10 cellular contexts compared by ENCODE assay signal in the genomic region with DNA sequence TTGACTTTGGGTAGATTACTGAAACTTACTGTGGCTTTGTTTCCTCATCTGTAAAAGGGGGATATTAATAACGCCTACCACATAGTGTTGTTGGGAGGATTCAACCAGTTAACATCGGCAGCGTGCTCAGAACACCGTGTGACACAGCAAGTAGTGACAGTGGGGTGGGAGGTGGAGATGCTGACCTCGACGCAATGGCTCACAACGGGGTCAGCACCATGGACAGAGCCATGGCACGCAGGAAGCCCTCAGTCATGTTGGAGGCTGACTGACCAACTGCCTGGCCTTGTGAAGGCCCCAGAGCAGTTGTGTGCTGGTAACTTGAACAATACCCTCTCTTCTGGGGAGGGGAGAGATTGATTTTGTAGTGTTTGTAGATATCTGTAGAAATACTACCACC.
A peak's percentile ranks its signal among the peaks of the same experiment; 100 is the strongest.
DNase-seq lines count a peak whose midpoint lies in the region; ATAC-seq and TF ChIP-seq lines count a peak whose summit lies in the region.
"Had no signal": no experiment of that assay in that cellular context is flagged by ENCODE, and none has a peak within 500 bp of the region (broad histone marks: within the 10 kb centered on the region; RNA-seq: fewer than 3 reads in every experiment).

No MANE protein-coding gene starts in this region.

- no peak overlapping the region for H3K56ac ChIP-seq in IMR-90 (ENCODE audit: extremely low read depth, insufficient read depth, low read length)

- H3K36me3 Mint-ChIP-seq in activated naive CD8-positive, alpha-beta T cell treated with anti-CD3 and anti-CD28 coated beads, Interleukin-2, amount 10 ng/mL, durations not matched to agents 7 days and 5 days, result no peaks in the 10 kb centered on the region

- no peak overlapping the region for H3K4ac ChIP-seq in IMR-90 (ENCODE audit: low read depth, low read length)

- CTCF ChIA-PET in IMR-90 (lab: Yijun Ruan, JAX), result no interaction called here

- TF ChIP-seq POLR2A in IMR-90 (IDR thresholded peaks at IDR 0.05; ENCODE audit: low read depth, low read length), result no peak

- no peaks in the 10 kb centered on the region for H3K9me3 Mint-ChIP-seq in activated naive CD8-positive, alpha-beta T cell treated with anti-CD3 and anti-CD28 coated beads, Interleukin-2, amount 10 ng/mL, durations not matched to agents 7 days and 5 days

- no peaks in the 10 kb centered on the region for H3K4me1 ChIP-seq in IMR-90 (ENCODE audit: control insufficient read depth, insufficient read depth, low read length)
- H3K4me1 ChIP-seq: pancreas had no signal

- H3K36me3 ChIP-seq in IMR-90 (ENCODE audit: control insufficient read depth, insufficient read depth, low read length), result no peaks in the 10 kb centered on the region
- H3K36me3 ChIP-seq: pancreas had no signal

- 80% methylated on average over 1 of the region's 8 CpGs; no CpG with 5 or more reads in 1 of the 2 experiments for WGBS in IMR-90 (ENCODE audit: extremely low coverage in 2 of 2, insufficient read length in 1 of 2), 2 experiments

- no peak overlapping the region for H3K23ac ChIP-seq in IMR-90 (ENCODE audit: low read depth, low read length)

- H3K27me3 Mint-ChIP-seq in activated naive CD8-positive, alpha-beta T cell treated with anti-CD3 and anti-CD28 coated beads, Interleukin-2, amount 10 ng/mL, durations not matched to agents 7 days and 5 days, result peaks cover 3% of the 10 kb centered on the region

- no peaks in the 10 kb centered on the region for H3K79me1 ChIP-seq in IMR-90 (ENCODE audit: low read depth in 1 of 2, low read length in 2 of 2)

- H2BK120ac ChIP-seq in IMR-90 (ENCODE audit: low read depth, low read length), result no peak overlapping the region

- no peak overlapping the region for H2BK5ac ChIP-seq in IMR-90 (ENCODE audit: low read depth, low read length, poor library complexity, severe bottlenecking)

- H4K5ac ChIP-seq in IMR-90 (ENCODE audit: low read depth, low read length), result no peak overlapping the region

- intact Hi-C loops in IMR-90 (cut with micrococcal nuclease), result no loop called here

- H2BK20ac ChIP-seq in IMR-90 (ENCODE audit: low read depth, low read length), result no peak overlapping the region

- dilution Hi-C loops in IMR-90 (cut with HindIII; ENCODE audit: low sequenced_read_pairs, unreplicated experiment), result no loop called here

- in situ Hi-C loops in IMR-90 (cut with MboI; ENCODE audit: low sequenced_read_pairs), result no loop called here

- no peak overlapping the region for H3K9ac ChIP-seq in IMR-90 (ENCODE audit: low read depth, low read length)

- no peaks in the 10 kb centered on the region for H3K4me1 Mint-ChIP-seq in activated naive CD8-positive, alpha-beta T cell treated with anti-CD3 and anti-CD28 coated beads, Interleukin-2, amount 10 ng/mL, durations not matched to agents 7 days and 5 days

- H4K8ac ChIP-seq in IMR-90 (ENCODE audit: low read depth in 2 of 2, low read length in 2 of 2), result no peak overlapping the region

- H3K4me2 ChIP-seq in IMR-90 (ENCODE audit: low read depth, low read length), result no peak overlapping the region

- H3K27ac Mint-ChIP-seq in activated naive CD8-positive, alpha-beta T cell treated with anti-CD3 and anti-CD28 coated beads, Interleukin-2, amount 10 ng/mL, durations not matched to agents 7 days and 5 days, result no peak overlapping the region

- peak overlapping the region; percentile 72 for H2AFZ ChIP-seq in IMR-90 (replicated peaks; ENCODE audit: low read length, poor library complexity)

- H3K4me3 ChIP-seq in IMR-90 (ENCODE audit: insufficient read depth, low read depth, low read length), result no peak overlapping the region
- H3K4me3 ChIP-seq: pancreas had no signal

- no peak for TF ChIP-seq RAD21 in IMR-90 (IDR thresholded peaks at IDR 0.05; ENCODE audit: low read length)

- no peak overlapping the region for H3K14ac ChIP-seq in IMR-90 (replicated peaks; ENCODE audit: low read depth, low read length)

- POLR2A ChIA-PET in IMR-90 (lab: Charles Lee; ENCODE audit: unreplicated experiment), result no interaction called here
- POLR2A ChIA-PET in activated naive CD8-positive, alpha-beta T cell treated with anti-CD3 and anti-CD28 coated beads, Interleukin-2, amount 10 ng/mL, durations not matched to agents 7 days and 5 days (lab: Charles Lee), result no interaction called here

- H2AK9ac ChIP-seq in IMR-90 (replicated peaks; ENCODE audit: low read depth, low read length, poor library complexity), result peak overlapping the region; percentile 55

- no peak overlapping the region for H3K27ac ChIP-seq in IMR-90 (ENCODE audit: insufficient read depth, low read length)
- H3K27ac ChIP-seq: pancreas had no signal

- DNase-seq in EL (peak; percentile 27), IMR-90 (peak; percentile 27), left kidney (ENCODE audit: low read depth, low spot score) (peak; percentile 87), NCI-H2107 (lab: John Stamatoyannopoulos, UW) (no peak)
- DNase-seq in activated naive CD8-positive, alpha-beta T cell treated with anti-CD3 and anti-CD28 coated beads, Interleukin-2, amount 10 ng/mL, durations not matched to agents 7 days and 5 days, result peak; percentile 70
- DNase-seq: stimulated activated naive CD4-positive, alpha-beta T cell had no signal

- no peak overlapping the region for H3K18ac ChIP-seq in IMR-90 (ENCODE audit: low read depth, low read length)

- no peak overlapping the region for H4K91ac ChIP-seq in IMR-90 (ENCODE audit: insufficient read depth, low read depth, low read length)

- H2AK5ac ChIP-seq in IMR-90 (ENCODE audit: low read depth, low read length), result no peak overlapping the region

- H3K9me3 ChIP-seq in IMR-90 (ENCODE audit: control insufficient read depth, insufficient read depth, low read length), result no peaks in the 10 kb centered on the region
- H3K9me3 ChIP-seq: pancreas had no signal

- H3K27me3 ChIP-seq in IMR-90 (ENCODE audit: control insufficient read depth, insufficient read depth, low read length), result peaks cover 11% of the 10 kb centered on the region
- H3K27me3 ChIP-seq: pancreas had no signal

- ATAC-seq in IMR-90 (ENCODE audit: low read depth) (0 out of 2 replicates have a peak, but pooled peaks have one; percentile 35), HG03432 (IDR thresholded peaks at IDR 0.05; ENCODE audit: unreplicated experiment) (no peak), HG03159 (IDR thresholded peaks at IDR 0.05; ENCODE audit: unreplicated experiment) (no peak), HG03280 (IDR thresholded peaks at IDR 0.05; ENCODE audit: unreplicated experiment) (no peak)
- no peak for ATAC-seq in activated naive CD8-positive, alpha-beta T cell treated with anti-CD3 and anti-CD28 coated beads, Interleukin-2, amount 10 ng/mL, durations not matched to agents 7 days and 5 days (ENCODE audit: low read depth)

- H4K20me1 ChIP-seq in IMR-90 (ENCODE audit: insufficient read depth, low read length), result no peaks in the 10 kb centered on the region

- BruUV-seq in IMR-90 (replicated peaks; lab: Mats Ljungman, UMichigan), result no TSS peak

- no peak overlapping the region for H3K4me3 Mint-ChIP-seq in activated naive CD8-positive, alpha-beta T cell treated with anti-CD3 and anti-CD28 coated beads, Interleukin-2, amount 10 ng/mL, durations not matched to agents 7 days and 5 days

- TF ChIP-seq CTCF in IMR-90 (conservative IDR thresholded peaks at IDR 0.05; ENCODE audit: low read depth, low read length), result no peak

- no peak overlapping the region for H2BK15ac ChIP-seq in IMR-90 (ENCODE audit: low read depth, low read length)

- H3K9me1 ChIP-seq in IMR-90 (ENCODE audit: insufficient read depth, low read length), result no peaks in the 10 kb centered on the region

TF ChIP-seq in IMR-90, 13 proteins besides CTCF, POLR2A, EP300 and RAD21:
- no peak for TF ChIP-seq BHLHE40 (IDR thresholded peaks at IDR 0.05; ENCODE audit: low read depth, low read length)
- TF ChIP-seq NFE2L2 (IDR thresholded peaks at IDR 0.05; ENCODE audit: low read depth, low read length), result no peak
- no peak for TF ChIP-seq FOS (IDR thresholded peaks at IDR 0.05; ENCODE audit: low read depth, low read length)
- TF ChIP-seq SMC3 (IDR thresholded peaks at IDR 0.05; ENCODE audit: low read depth, low read length), result no peak
- no peak for TF ChIP-seq MXI1 (IDR thresholded peaks at IDR 0.05; ENCODE audit: borderline replicate concordance, low read depth, low read length)
- TF ChIP-seq CEBPB (IDR thresholded peaks at IDR 0.05; ENCODE audit: low read depth, low read length), result no peak
- TF ChIP-seq, protein P1, sequence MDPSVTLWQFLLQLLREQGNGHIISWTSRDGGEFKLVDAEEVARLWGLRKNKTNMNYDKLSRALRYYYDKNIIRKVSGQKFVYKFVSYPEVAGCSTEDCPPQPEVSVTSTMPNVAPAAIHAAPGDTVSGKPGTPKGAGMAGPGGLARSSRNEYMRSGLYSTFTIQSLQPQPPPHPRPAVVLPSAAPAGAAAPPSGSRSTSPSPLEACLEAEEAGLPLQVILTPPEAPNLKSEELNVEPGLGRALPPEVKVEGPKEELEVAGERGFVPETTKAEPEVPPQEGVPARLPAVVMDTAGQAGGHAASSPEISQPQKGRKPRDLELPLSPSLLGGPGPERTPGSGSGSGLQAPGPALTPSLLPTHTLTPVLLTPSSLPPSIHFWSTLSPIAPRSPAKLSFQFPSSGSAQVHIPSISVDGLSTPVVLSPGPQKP (IDR thresholded peaks at IDR 0.05; ENCODE audit: borderline replicate concordance, low read depth, low read length), result no peak
